ENCODE assay signal across 11 cellular contexts in genomic region chr10:99859585-99859984, GRCh38.
DNase-seq lines count a peak whose midpoint lies in the region; ATAC-seq and TF ChIP-seq lines count a peak whose summit lies in the region.
"Had no signal": no experiment of that assay in that cellular context is flagged by ENCODE, and none has a peak within 500 bp of the region (broad histone marks: within the 10 kb centered on the region; RNA-seq: fewer than 3 reads in every experiment).

No MANE protein-coding gene starts in this region.

- H3K4me3 ChIP-seq in AG04449 (ENCODE audit: low read depth, low read length) (no peak overlapping the region), Panc1 (ENCODE audit: low read depth in 2 of 2, low read length in 2 of 2) (no peak overlapping the region), fibroblast of pulmonary artery (replicated peaks; ENCODE audit: low read depth, low read length) (no peak overlapping the region)
- H3K4me3 ChIP-seq: thoracic aorta had no signal

- intact Hi-C loops in Panc1 (cut with micrococcal nuclease; ENCODE audit: unreplicated experiment) = loop anchor here (10.0 kb wide), 1 partner anchor 245 kb away; no protein-coding TSS in a partner anchor

- no peaks in the 10 kb centered on the region for H3K36me3 ChIP-seq in Panc1 (ENCODE audit: control insufficient read depth, insufficient read depth, low read length)
- H3K36me3 ChIP-seq: thoracic aorta had no signal

- no TSS peak for BruUV-seq in Panc1 (replicated peaks; lab: Mats Ljungman, UMichigan)

- no peak for DNase-seq in AG04449 (ENCODE audit: low read depth, low spot score)
- DNase-seq in GM10248 (ENCODE audit: extremely low spot score) = no peak
- DNase-seq in Panc1 (ENCODE audit: low read depth, low spot score) = no peak
- peak; percentile 31 for DNase-seq in fibroblast of pulmonary artery (ENCODE audit: low read depth)
- DNase-seq in NCI-H1694 treated with DMSO at 0.1 percent for 48 hours (lab: John Stamatoyannopoulos, UW) = no peak
- no peak for DNase-seq in NCI-H2227 treated with DMSO at 0.1 percent for 48 hours (lab: John Stamatoyannopoulos, UW)
- DNase-seq in GM19240 (ENCODE audit: insufficient read length, low spot score) = no peak
- DNase-seq: activated CD8-positive, alpha-beta memory T cell treated with anti-CD3 and anti-CD28 coated beads, Interleukin-2, amount 50 U/mL, for 48 hours; small intestine had no signal

- no peak overlapping the region for H3K27ac ChIP-seq in Panc1 (ENCODE audit: low read length)
- H3K27ac ChIP-seq: thoracic aorta had no signal

- in situ Hi-C loops in Panc1 (cut with HindIII; ENCODE audit: low pct_unique_long_range_greater_than_20kb, low sequenced_read_pairs) = no loop called here

- ATAC-seq in Panc1 = peak; percentile 68; the same call in 1 of the 2 replicates
- ATAC-seq in HG03025 (IDR thresholded peaks at IDR 0.05; ENCODE audit: low FRiP score, unreplicated experiment) = no peak

- H3K9me3 ChIP-seq in Panc1 (ENCODE audit: control insufficient read depth, insufficient read depth, low read depth, low read length) = no peaks in the 10 kb centered on the region
- H3K9me3 ChIP-seq: thoracic aorta had no signal

- TF ChIP-seq CTCF in AG04449 (IDR thresholded peaks at IDR 0.05; ENCODE audit: insufficient read depth, low read length, missing control alignments) (peak; percentile 11), GM10248 (IDR thresholded peaks at IDR 0.05; ENCODE audit: control extremely low read depth, extremely low read depth, low read depth, missing control alignments) (peak; percentile 25), Panc1 (IDR thresholded peaks at IDR 0.05) (peak; percentile 87), fibroblast of pulmonary artery (IDR thresholded peaks at IDR 0.05; ENCODE audit: low read length, missing control alignments) (peak; percentile 48)

- CTCF ChIA-PET in AG04449 (lab: Yijun Ruan, JAX) (interaction anchor here (0.6 to 10.7 kb wide), 9 partner anchors 13 to 295 kb away, joined by 3 to 135 read pairs (median 4); partner anchors contain the start of gene DNMBP), GM10248 (lab: Yijun Ruan, JAX) (interaction anchor here (0.8 to 3.9 kb wide), 8 partner anchors 9 to 186 kb away, joined by 3 to 42 read pairs (median 3); no protein-coding TSS in a partner anchor), Panc1 (lab: Charles Lee) (interaction anchor here (0.7 to 2.0 kb wide), 7 partner anchors 13 to 249 kb away, joined by 3 to 8 read pairs (median 5); no protein-coding TSS in a partner anchor)

- POLR2A ChIA-PET in AG04449 (lab: Yijun Ruan, JAX) = no interaction called here
- POLR2A ChIA-PET in GM10248 (lab: Yijun Ruan, JAX) = interaction anchor here (0.7 kb wide), 1 partner anchor 209 kb away, joined by 3 read pairs; no protein-coding TSS in a partner anchor
- POLR2A ChIA-PET in Panc1 (lab: Charles Lee) = interaction anchor here (0.6 to 0.9 kb wide), 4 partner anchors 11 to 250 kb away, joined by 3 to 7 read pairs (median 6); no protein-coding TSS in a partner anchor

- H3K27me3 ChIP-seq in Panc1 (ENCODE audit: control insufficient read depth, insufficient read depth, low read length) = no peaks in the 10 kb centered on the region

- H3K4me1 ChIP-seq in Panc1 (ENCODE audit: control insufficient read depth, insufficient read depth, low read length) = no peaks in the 10 kb centered on the region; the same call in 1 of the 2 replicates

Comparison
In these comparisons a context has a peak if more than half of its experiments do, and no peak if none do; other contexts are left out.
1. CTCF ChIP-seq: peak in every context shown above with its lines; median percentile 87 in Panc1; 48 in fibroblast of pulmonary artery; 25 in GM10248; 11 in AG04449.